ENCODE assay signal across 8 cellular contexts in genomic region chr10:49942339-49942705, GRCh38. TPM values are rescaled to one million over a fixed set of nuclear protein-coding genes. Genes with fewer than 3 reads are reported as not detected.
DNase-seq lines count a peak whose midpoint lies in the region; ATAC-seq and TF ChIP-seq lines count a peak whose summit lies in the region.
"Not testable (repeated sequence)": the region's sequence is repeated elsewhere in the genome, so short reads cannot be mapped to it uniquely, and the experiment has no call there.

No MANE protein-coding gene starts in this region.

- H3K18ac ChIP-seq in neuronal stem cell (ENCODE audit: low read length) = not testable (repeated sequence)

- TF ChIP-seq POLR2A in upper lobe of left lung (IDR thresholded peaks at IDR 0.05) = not testable (repeated sequence)

- not testable (repeated sequence) for H3K23ac ChIP-seq in neuronal stem cell (ENCODE audit: low read depth, low read length, poor library complexity)

- POLR2A ChIA-PET in activated B cell treated with CpG ODN at 0.5 μM for 24 hours (lab: Charles Lee) = interaction anchor here (1.2 kb wide), 1 partner anchor 403 kb away, joined by 3 read pairs; no protein-coding TSS in a partner anchor

- intact Hi-C loops in activated B cell treated with CpG ODN at 0.5 μM for 24 hours (cut with micrococcal nuclease) = loop anchor here (1.0 kb wide), 1 partner anchor 682 kb away; no protein-coding TSS in a partner anchor
- intact Hi-C loops in colonic mucosa (cut with DNase I) = not testable (repeated sequence)

- not testable (repeated sequence) for H3K79me1 ChIP-seq in neuronal stem cell (ENCODE audit: low read depth, low read length)

- H2BK120ac ChIP-seq in neuronal stem cell (ENCODE audit: low read depth, low read length) = not testable (repeated sequence)

- H2BK12ac ChIP-seq in neuronal stem cell (ENCODE audit: low read length) = not testable (repeated sequence)

- H4K8ac ChIP-seq in neuronal stem cell (ENCODE audit: low read depth, low read length) = not testable (repeated sequence)

- no CpG with 5 or more reads among the region's 12 CpGs for WGBS in neuronal stem cell (ENCODE audit: extremely low coverage in 2 of 2, insufficient read length in 2 of 2, insufficient replicate concordance in 1 of 2), 2 donors
- 0% methylated on average over 12 of the region's 12 CpGs for WGBS in upper lobe of left lung, 2 donors

- H4K91ac ChIP-seq in neuronal stem cell (ENCODE audit: low read depth, low read length, poor library complexity) = not testable (repeated sequence)

- H3K4me2 ChIP-seq in KMS-11 (peak overlapping the region; percentile 78), neuronal stem cell (ENCODE audit: insufficient read depth, low read length, poor library complexity, severe bottlenecking) (peak overlapping the region; percentile 57)

- not testable (repeated sequence) for TF ChIP-seq CTCF in GM12875 (IDR thresholded peaks at IDR 0.05; ENCODE audit: borderline replicate concordance, insufficient read depth, low read depth, low read length); HFF-Myc (IDR thresholded peaks at IDR 0.05; ENCODE audit: low read depth, low read length, missing control alignments); KMS-11 (conservative IDR thresholded peaks at IDR 0.05; ENCODE audit: low read depth, low read length); activated B cell treated with CpG ODN at 0.5 μM for 24 hours (IDR thresholded peaks at IDR 0.05); colonic mucosa (IDR thresholded peaks at IDR 0.05); upper lobe of left lung (IDR thresholded peaks at IDR 0.05)

- not testable (repeated sequence) for H3K14ac ChIP-seq in neuronal stem cell (ENCODE audit: low read length)

- peaks cover 38% of the 10 kb centered on the region for H3K4me1 Mint-ChIP-seq in activated B cell treated with CpG ODN at 0.5 μM for 24 hours

- peaks cover 42% of the 10 kb centered on the region for H3K79me2 ChIP-seq in KMS-11 (ENCODE audit: insufficient read depth, low read depth)

- TF ChIP-seq EP300 in upper lobe of left lung (IDR thresholded peaks at IDR 0.05) = not testable (repeated sequence)

- not testable (repeated sequence) for H2AK5ac ChIP-seq in neuronal stem cell (ENCODE audit: low read depth, low read length)

- H3K4me3 ChIP-seq in GM12875 (ENCODE audit: low read depth, low read length) (peak overlapping the region; percentile 79), HFF-Myc (replicated peaks; ENCODE audit: low read depth, low read length) (peak overlapping the region; percentile 74), colonic mucosa (peak overlapping the region; percentile 66), iPS-18c (ENCODE audit: insufficient read depth, low read depth, low read length) (peak overlapping the region; percentile 65), neuronal stem cell (ENCODE audit: low read length in 2 of 2) (peak overlapping the region; percentile 70 to 94), upper lobe of left lung (peak overlapping the region; percentile 44 to 88 (median 75))
- H3K4me3 ChIP-seq in KMS-11 (IDR thresholded peaks at IDR 0.05; ENCODE audit: insufficient read depth, low read depth, low read length) = not testable (repeated sequence)

- not testable (repeated sequence) for H3K27me3 Mint-ChIP-seq in activated B cell treated with CpG ODN at 0.5 μM for 24 hours

- H3K36me3 Mint-ChIP-seq in activated B cell treated with CpG ODN at 0.5 μM for 24 hours (ENCODE audit: low read depth) = peaks cover 25% of the 10 kb centered on the region

- H3K36me3 ChIP-seq in KMS-11 (ENCODE audit: insufficient read depth); colonic mucosa; upper lobe of left lung: not testable (repeated sequence)
- H3K36me3 ChIP-seq in neuronal stem cell (replicated peaks in 1 of 2; ENCODE audit: control insufficient read depth in 2 of 2, insufficient read depth in 2 of 2, low read length in 2 of 2) = peaks cover 0 to 12% of the 10 kb centered on the region in 2 donors

- H3K4me1 ChIP-seq in KMS-11 (ENCODE audit: low read depth, poor library complexity, severe bottlenecking) = peaks cover 11% of the 10 kb centered on the region
- H3K4me1 ChIP-seq in colonic mucosa; neuronal stem cell (ENCODE audit: control insufficient read depth in 2 of 2, insufficient read depth in 1 of 2, low read depth in 1 of 2, low read length in 2 of 2): not testable (repeated sequence)
- peaks cover 10 to 25% (median 20%) of the 10 kb centered on the region in 4 donors for H3K4me1 ChIP-seq in upper lobe of left lung

- not testable (repeated sequence) for H3K9me3 ChIP-seq in colonic mucosa; iPS-18c (ENCODE audit: control insufficient read depth, insufficient read depth, low read length); neuronal stem cell (replicated peaks in 1 of 2; ENCODE audit: control insufficient read depth in 2 of 2, insufficient read depth in 1 of 2, low read depth in 1 of 2, low read length in 2 of 2); upper lobe of left lung

- H4K20me1 ChIP-seq in KMS-11 (ENCODE audit: insufficient read depth) = not testable (repeated sequence)

- H3K27ac ChIP-seq in KMS-11 (peak overlapping the region; percentile 74), colonic mucosa (peak overlapping the region; percentile 60), upper lobe of left lung (peak overlapping the region; percentile 71 to 85 (median 81))
- H3K27ac ChIP-seq in neuronal stem cell (replicated peaks; ENCODE audit: low read length) = not testable (repeated sequence)

- DNase-seq in HFF-Myc (ENCODE audit: extremely low read depth, low read depth); activated B cell treated with CpG ODN at 0.5 μM for 24 hours; colonic mucosa; neuronal stem cell (ENCODE audit: low spot score); upper lobe of left lung: not testable (repeated sequence)

- peak overlapping the region; percentile 78 for H3K9ac ChIP-seq in KMS-11
- peak overlapping the region; percentile 63 to 78 for H3K9ac ChIP-seq in colonic mucosa (ENCODE audit: low read depth in 2 of 2, low read length in 2 of 2)
- not testable (repeated sequence) for H3K9ac ChIP-seq in neuronal stem cell (ENCODE audit: low read depth, low read length, poor library complexity)

- peak overlapping the region; percentile 100 for H3K4me3 Mint-ChIP-seq in activated B cell treated with CpG ODN at 0.5 μM for 24 hours

- not testable (repeated sequence) for H2BK5ac ChIP-seq in neuronal stem cell (ENCODE audit: low read length)

- peak overlapping the region; percentile 67; the same call in 1 of the 2 replicates for H2AFZ ChIP-seq in KMS-11 (ENCODE audit: low read depth)
- H2AFZ ChIP-seq in neuronal stem cell (ENCODE audit: low read length) = peak overlapping the region; percentile 83

- not testable (repeated sequence) for H3K4ac ChIP-seq in neuronal stem cell (ENCODE audit: low read length)

- H3K27me3 ChIP-seq in KMS-11 (ENCODE audit: insufficient read depth, low read depth); colonic mucosa; neuronal stem cell (ENCODE audit: control insufficient read depth in 3 of 3, insufficient read depth in 3 of 3, low read depth in 1 of 3, low read length in 3 of 3); upper lobe of left lung: not testable (repeated sequence)

- CTCF ChIA-PET in activated B cell treated with CpG ODN at 0.5 μM for 24 hours (lab: Charles Lee) = not testable (repeated sequence)

- not testable (repeated sequence) for H3K9me3 Mint-ChIP-seq in activated B cell treated with CpG ODN at 0.5 μM for 24 hours

- peak overlapping the region; percentile 91 for H3K27ac Mint-ChIP-seq in activated B cell treated with CpG ODN at 0.5 μM for 24 hours

- not testable (repeated sequence) for H2BK15ac ChIP-seq in neuronal stem cell (ENCODE audit: low read length)

- ATAC-seq in activated B cell treated with CpG ODN at 0.5 μM for 24 hours (ENCODE audit: low read depth) (peak; percentile 2), upper lobe of left lung (ENCODE audit: low FRiP score in 2 of 2) (peak in 1 of 2 donors; percentile 29)

RNA-seq across cellular contexts. Expression of gene TIMM23B, which starts 0.5 kb away (rescaled TPM):
- 27.0 and 33.3 TPM in 2 replicates for total RNA-seq in activated B cell treated with CpG ODN at 0.5 μM for 24 hours
- total RNA-seq in colonic mucosa = 10 to 100 TPM in 1 of 2 donors, 1 to 10 TPM in 1; 7.7 to 10.2 TPM
- 7.8 TPM for polyA plus RNA-seq in neuronal stem cell (2013, experiment 1 of 2)
- 8.6 TPM for polyA plus RNA-seq in neuronal stem cell (2013, experiment 2 of 2)
- 10 to 100 TPM; 12.6 to 50.3 (median 19.3) TPM for total RNA-seq in upper lobe of left lung

RNA-seq across cellular contexts. Expression of gene PARG, which starts 0.5 kb away (rescaled TPM):
- 31.3 and 34.8 TPM in 2 replicates for total RNA-seq in activated B cell treated with CpG ODN at 0.5 μM for 24 hours
- 10 to 100 TPM; 26.1 to 29.6 TPM for total RNA-seq in colonic mucosa
- polyA plus RNA-seq in neuronal stem cell (2013, experiment 1 of 2) = 20.9 TPM
- 20.0 TPM for polyA plus RNA-seq in neuronal stem cell (2013, experiment 2 of 2)
- 10 to 100 TPM; 17.3 to 35.6 (median 23.8) TPM for total RNA-seq in upper lobe of left lung

RNA-seq across cellular contexts. Expression of gene AGAP6, which starts 45.9 kb away (rescaled TPM):
- 20.1 and 23.3 TPM in 2 replicates for total RNA-seq in activated B cell treated with CpG ODN at 0.5 μM for 24 hours
- 1 to 10 TPM; 4.9 to 7.9 TPM for total RNA-seq in colonic mucosa
- 12.7 TPM for polyA plus RNA-seq in neuronal stem cell (2013, experiment 1 of 2)
- polyA plus RNA-seq in neuronal stem cell (2013, experiment 2 of 2) = 12.3 TPM
- total RNA-seq in upper lobe of left lung = 10 to 100 TPM; 10.9 to 72.3 (median 19.8) TPM
